ENCODE assay signal across 8 cellular contexts in the genomic region with DNA sequence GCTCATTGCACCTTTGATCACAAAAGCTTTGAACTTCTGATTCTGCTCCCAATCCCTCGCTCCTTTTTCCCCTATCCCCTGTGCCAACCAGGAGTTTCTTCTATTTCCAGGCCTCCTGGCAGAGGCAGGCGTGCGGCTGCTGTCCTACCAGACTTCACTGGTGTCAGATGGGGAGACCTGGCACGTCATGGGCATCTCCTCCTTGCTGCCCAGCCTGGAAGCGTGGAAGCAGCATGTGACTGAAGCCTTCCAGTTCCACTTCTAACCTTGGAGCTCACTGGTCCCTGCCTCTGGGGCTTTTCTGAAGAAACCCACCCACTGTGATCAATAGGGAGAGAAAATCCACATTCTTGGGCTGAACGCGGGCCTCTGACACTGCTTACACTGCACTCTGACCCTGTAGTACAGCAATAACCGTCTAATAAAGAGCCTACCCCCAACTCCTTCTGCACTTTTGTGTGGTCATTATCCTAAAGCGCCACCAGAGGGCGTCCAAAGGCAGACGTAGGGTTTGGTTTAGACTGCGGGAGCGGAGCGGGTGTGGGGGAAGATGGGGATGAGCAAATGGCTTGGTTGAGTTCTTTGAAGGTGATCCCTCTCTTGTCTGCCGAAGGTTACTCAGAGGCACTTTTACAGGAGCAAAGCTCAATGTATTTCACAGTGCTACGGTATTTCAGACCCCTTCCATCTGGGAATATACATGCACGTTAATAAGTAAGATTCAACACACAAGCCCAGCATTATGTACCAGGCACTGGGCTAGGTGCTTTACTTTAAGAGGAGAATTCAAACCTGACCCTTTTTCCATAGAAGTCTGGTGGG. TPM values are rescaled to one million over a fixed set of nuclear protein-coding genes. Genes with fewer than 3 reads are reported as not detected.
DNase-seq lines count a peak whose midpoint lies in the region; ATAC-seq and TF ChIP-seq lines count a peak whose summit lies in the region.

No MANE protein-coding gene starts in this region.

- H3K27ac Mint-ChIP-seq in brain, result peak overlapping the region in 4 of 5 experiments; percentile 6 to 77 (median 46)

- peaks cover 35% of the 10 kb centered on the region for H3K4me1 Mint-ChIP-seq in brain

- DNase-seq in EH (ENCODE audit: low read depth), result peak; percentile 72
- DNase-seq in HEK293T (ENCODE audit: extremely low spot score), result peak; percentile 87
- peak; percentile 80 for DNase-seq in NCI-H1694 (lab: John Stamatoyannopoulos, UW)
- peak; percentile 52 for DNase-seq in T1000 (lab: John Stamatoyannopoulos, UW)
- peak; percentile 92 for DNase-seq in inferior parietal cortex (ENCODE audit: extremely low spot score)
- DNase-seq in stimulated activated CD4-positive, alpha-beta T cell treated with anti-CD3 and anti-CD28 coated beads, Interleukin-12 subunit alpha, Interleukin-12 subunit beta, amount 100 ng/mL, for 48 hours (ENCODE audit: low read depth in 2 of 3, low spot score in 1 of 3), result peak; percentile 30 to 46 (median 33)

- CTCF ChIA-PET in HEK293T (lab: Yijun Ruan, JAX), result interaction anchor here (0.6 to 1.5 kb wide), 13 partner anchors 8 to 297 kb away, joined by 3 to 6 read pairs (median 3); no protein-coding TSS in a partner anchor

- no peaks in the 10 kb centered on the region for H3K9me3 Mint-ChIP-seq in brain

- no peaks in the 10 kb centered on the region for H3K27me3 Mint-ChIP-seq in brain

- POLR2A ChIA-PET in HEK293T (lab: Yijun Ruan, JAX), result interaction anchor here (0.7 to 2.2 kb wide), 2 partner anchors 13 to 32 kb away, joined by 4 to 7 read pairs; a partner anchor contains a TSS

- H3K36me3 Mint-ChIP-seq in brain, result peaks cover 24% of the 10 kb centered on the region

- no peak overlapping the region for H3K4me3 Mint-ChIP-seq in brain

- peak; percentile 82 to 85 for TF ChIP-seq CTCF in brain (conservative IDR thresholded peaks at IDR 0.05)

- ATAC-seq in HG03280 (IDR thresholded peaks at IDR 0.05; ENCODE audit: unreplicated experiment), result no peak

TF ChIP-seq in HEK293T, 16 proteins besides CTCF, POLR2A, EP300 and RAD21:
- TF ChIP-seq FOXK2 (IDR thresholded peaks at IDR 0.05) (no peak), ARNT (IDR thresholded peaks at IDR 0.05) (no peak), HDGF (IDR thresholded peaks at IDR 0.05; ENCODE audit: borderline replicate concordance) (no peak), ZNF384 (IDR thresholded peaks at IDR 0.05) (no peak), ELF4 (IDR thresholded peaks at IDR 0.05) (no peak), FOXA1 (IDR thresholded peaks at IDR 0.05) (no peak), NFRKB (IDR thresholded peaks at IDR 0.05) (no peak), CTBP1 (IDR thresholded peaks at IDR 0.05; ENCODE audit: borderline replicate concordance) (no peak), BHLHE40 (IDR thresholded peaks at IDR 0.05; ENCODE audit: borderline replicate concordance) (no peak), FOXM1 (IDR thresholded peaks at IDR 0.05; ENCODE audit: borderline replicate concordance) (no peak), TARDBP (IDR thresholded peaks at IDR 0.05) (no peak), SUZ12 (IDR thresholded peaks at IDR 0.05) (no peak), SP1 (IDR thresholded peaks at IDR 0.05) (no peak), L3MBTL2 (conservative IDR thresholded peaks at IDR 0.05) (no peak), LEF1 (IDR thresholded peaks at IDR 0.05; ENCODE audit: borderline replicate concordance) (no peak)
- TF ChIP-seq, protein P1, sequence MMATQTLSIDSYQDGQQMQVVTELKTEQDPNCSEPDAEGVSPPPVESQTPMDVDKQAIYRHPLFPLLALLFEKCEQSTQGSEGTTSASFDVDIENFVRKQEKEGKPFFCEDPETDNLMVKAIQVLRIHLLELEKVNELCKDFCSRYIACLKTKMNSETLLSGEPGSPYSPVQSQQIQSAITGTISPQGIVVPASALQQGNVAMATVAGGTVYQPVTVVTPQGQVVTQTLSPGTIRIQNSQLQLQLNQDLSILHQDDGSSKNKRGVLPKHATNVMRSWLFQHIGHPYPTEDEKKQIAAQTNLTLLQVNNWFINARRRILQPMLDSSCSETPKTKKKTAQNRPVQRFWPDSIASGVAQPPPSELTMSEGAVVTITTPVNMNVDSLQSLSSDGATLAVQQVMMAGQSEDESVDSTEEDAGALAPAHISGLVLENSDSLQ (IDR thresholded peaks at IDR 0.05), result no peak

RNA-seq across cellular contexts. Expression of a gene that starts 24.7 kb away (rescaled TPM):
- polyA plus RNA-seq in brain (ENCODE audit: insufficient read depth, low read depth, low replicate concordance), result not detected

RNA-seq across cellular contexts. Expression of a gene that starts 32.3 kb away (rescaled TPM):
- polyA plus RNA-seq in brain (ENCODE audit: insufficient read depth, low read depth, low replicate concordance), result 363 TPM

Comparison
In these comparisons a context has a peak if more than half of its experiments do, and no peak if none do; other contexts are left out.
1. DNase-seq: peak in every context shown above with its lines; median percentile 92 in inferior parietal cortex; 87 in HEK293T; 80 in NCI-H1694; 72 in EH; 52 in T1000; 33 in stimulated activated CD4-positive, alpha-beta T cell treated with anti-CD3 and anti-CD28 coated beads, Interleukin-12 subunit alpha, Interleukin-12 subunit beta, amount 100 ng/mL, for 48 hours.